Comparison of ENCODE assay signal across 35 cellular contexts in the genomic region with DNA sequence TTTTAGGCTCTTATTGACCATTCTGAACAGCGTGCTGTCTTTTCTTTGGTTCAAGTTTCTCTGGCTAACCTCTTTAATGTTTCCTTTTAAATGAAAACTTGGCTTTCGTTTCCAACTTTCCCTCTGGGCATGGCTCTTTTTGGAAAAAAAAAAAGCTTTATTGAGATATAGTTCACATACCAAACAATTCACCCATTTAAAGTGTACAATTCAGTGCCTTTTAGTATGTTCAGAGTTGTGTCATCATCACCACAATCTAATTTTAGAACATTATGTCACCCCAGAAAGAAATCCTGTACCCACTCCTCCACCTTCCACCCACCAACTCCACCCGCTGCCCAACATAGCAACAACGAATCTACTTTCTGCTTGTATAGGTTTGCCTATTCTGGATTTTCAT.
"Had no signal": no experiment of that assay in that cellular context is flagged by ENCODE, and none has a peak within 500 bp of the region (broad histone marks: within the 10 kb centered on the region; RNA-seq: fewer than 3 reads in every experiment).

No MANE protein-coding gene starts in this region.

- H3K36me3 Mint-ChIP-seq: activated CD4-positive, alpha-beta memory T cell treated with anti-CD3 and anti-CD28 coated beads for 36 hours had no signal

- H3K36me3 ChIP-seq: adrenal gland, breast epithelium, SJSA1 had no signal

- H3K4me3 ChIP-seq: adrenal gland, body of pancreas, breast epithelium, SJSA1 had no signal

- H3K4me1 Mint-ChIP-seq: activated B cell treated with CpG ODN at 0.5 μM for 24 hours had no signal

- H3K4me1 ChIP-seq: adrenal gland, breast epithelium, SJSA1 had no signal

- H3K27ac Mint-ChIP-seq: activated B cell treated with CpG ODN at 0.5 μM for 24 hours; activated CD4-positive, alpha-beta memory T cell treated with anti-CD3 and anti-CD28 coated beads for 36 hours; activated naive CD4-positive, alpha-beta T cell treated with anti-CD3 and anti-CD28 coated beads for 36 hours; activated naive CD4-positive, alpha-beta T cell treated with anti-CD3 and anti-CD28 coated beads, Interleukin-2, amount 50 U/mL, for 72 hours; activated T-helper 1 cell treated with anti-CD3 and anti-CD28 coated beads, Interleukin-12 subunit alpha, Interleukin-12 subunit beta, Interleukin-2, Interleukin-4 antibody, amounts not matched to agents 30 ng/mL and 10 ng/mL and 1 ng/mL, durations not matched to agents 14 hours and 24 hours and 36 hours had no signal

- H3K4me3 Mint-ChIP-seq: activated B cell treated with CpG ODN at 0.5 μM for 24 hours; activated CD4-positive, alpha-beta memory T cell treated with anti-CD3 and anti-CD28 coated beads for 36 hours; activated naive CD4-positive, alpha-beta T cell treated with anti-CD3 and anti-CD28 coated beads for 36 hours; activated T-cell treated with anti-CD3 and anti-CD28 coated beads, Interleukin-2, amount 50 U/mL, for 4 hours; activated T-helper 1 cell treated with anti-CD3 and anti-CD28 coated beads, Interleukin-12 subunit alpha, Interleukin-12 subunit beta, Interleukin-2, Interleukin-4 antibody, amounts not matched to agents 30 ng/mL and 10 ng/mL and 1 ng/mL, durations not matched to agents 14 hours and 24 hours and 36 hours had no signal

- H3K27me3 Mint-ChIP-seq: activated B cell treated with CpG ODN at 0.5 μM for 24 hours; activated CD4-positive, alpha-beta memory T cell treated with anti-CD3 and anti-CD28 coated beads for 36 hours had no signal

- DNase-seq: activated B cell treated with CpG ODN at 0.5 μM for 24 hours; activated CD4-positive, alpha-beta memory T cell treated with anti-CD3 and anti-CD28 coated beads for 36 hours; activated CD4-positive, alpha-beta T cell treated with anti-CD3 and anti-CD28 coated beads for 4 hours; activated CD4-positive, alpha-beta T cell treated with anti-CD3 and anti-CD28 coated beads, Interleukin-2, amount 50 U/mL, for 1 hour; activated CD4-positive, CD25-positive, alpha-beta regulatory T cell treated with anti-CD3 and anti-CD28 coated beads, Interleukin-2, amount 50 U/mL, for 72 hours; activated CD8-positive, alpha-beta memory T cell treated with anti-CD3 and anti-CD28 coated beads, Interleukin-2, amount 50 U/mL, for 4 hours; activated gamma-delta T cell treated with Interleukin-2 at 50 U/mL for 16 hours; activated naive CD4-positive, alpha-beta T cell treated with anti-CD3 and anti-CD28 coated beads for 36 hours; activated T-cell treated with anti-CD3 and anti-CD28 coated beads for 4 hours; activated T-cell treated with anti-CD3 and anti-CD28 coated beads, Interleukin-2, amount 50 U/mL, for 4 hours; adrenal gland; body of pancreas; Karpas-422; MM.1S; NCI-H1048; NCI-H1105 treated with DMSO at 0.1 percent for 48 hours; NCI-H1436; NCI-H1694; NCI-H1930; NCI-H2081 treated with DMSO at 0.1 percent for 48 hours; NCI-H345; NCI-H524 treated with DMSO at 0.1 percent for 48 hours; NK-92 treated with Interleukin-12 subunit alpha and Interleukin-12 subunit beta, amount 100 ng/mL, for 24 hours; SHP77 treated with DMSO at 0.1 percent for 48 hours; SW 1271; T-helper 1 cell; T-helper 2 cell; T-helper 9 cell had no signal

- H3K27ac ChIP-seq: adrenal gland, body of pancreas, breast epithelium, SJSA1, VCaP had no signal

- H3K9me3 ChIP-seq: adrenal gland, body of pancreas, SJSA1 had no signal

- H3K27me3 ChIP-seq: adrenal gland, body of pancreas, breast epithelium, SJSA1 had no signal

- FAIRE-seq: astrocyte had no signal

- ATAC-seq: activated naive CD4-positive, alpha-beta T cell treated with anti-CD3 and anti-CD28 coated beads, Interleukin-2, amount 50 U/mL, for 72 hours; activated T-cell treated with anti-CD3 and anti-CD28 coated beads, Interleukin-2, amount 50 U/mL, for 4 hours; body of pancreas; SK-N-SH treated with all-trans-retinoic acid at 6 μM for 48 hours had no signal
